ENCODE assay signal across 1 cellular context in the genomic region with DNA sequence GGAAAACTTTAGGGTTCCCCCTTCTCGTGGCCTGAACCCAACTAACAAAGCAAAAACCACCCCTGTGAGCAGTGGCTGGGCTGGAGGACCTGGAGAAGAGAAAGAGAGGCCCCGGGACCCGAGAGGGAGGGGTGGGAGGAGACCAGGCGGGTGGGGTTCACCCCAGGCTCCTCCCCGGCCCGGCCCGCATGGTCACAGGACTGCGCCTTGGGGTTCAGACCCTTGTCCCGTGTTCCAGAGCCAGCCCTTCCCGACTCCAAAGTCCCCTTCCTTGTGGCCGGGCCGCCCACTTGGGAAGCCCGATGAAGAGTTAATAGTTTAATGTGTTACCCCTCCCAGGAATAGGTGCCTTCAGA.
TF ChIP-seq lines count a peak whose summit lies in the region.

No MANE protein-coding gene starts in this region.

TF ChIP-seq in WTC11, 78 proteins besides CTCF, POLR2A, EP300 and RAD21 (continued from another document):
- TF ChIP-seq, protein P1, sequence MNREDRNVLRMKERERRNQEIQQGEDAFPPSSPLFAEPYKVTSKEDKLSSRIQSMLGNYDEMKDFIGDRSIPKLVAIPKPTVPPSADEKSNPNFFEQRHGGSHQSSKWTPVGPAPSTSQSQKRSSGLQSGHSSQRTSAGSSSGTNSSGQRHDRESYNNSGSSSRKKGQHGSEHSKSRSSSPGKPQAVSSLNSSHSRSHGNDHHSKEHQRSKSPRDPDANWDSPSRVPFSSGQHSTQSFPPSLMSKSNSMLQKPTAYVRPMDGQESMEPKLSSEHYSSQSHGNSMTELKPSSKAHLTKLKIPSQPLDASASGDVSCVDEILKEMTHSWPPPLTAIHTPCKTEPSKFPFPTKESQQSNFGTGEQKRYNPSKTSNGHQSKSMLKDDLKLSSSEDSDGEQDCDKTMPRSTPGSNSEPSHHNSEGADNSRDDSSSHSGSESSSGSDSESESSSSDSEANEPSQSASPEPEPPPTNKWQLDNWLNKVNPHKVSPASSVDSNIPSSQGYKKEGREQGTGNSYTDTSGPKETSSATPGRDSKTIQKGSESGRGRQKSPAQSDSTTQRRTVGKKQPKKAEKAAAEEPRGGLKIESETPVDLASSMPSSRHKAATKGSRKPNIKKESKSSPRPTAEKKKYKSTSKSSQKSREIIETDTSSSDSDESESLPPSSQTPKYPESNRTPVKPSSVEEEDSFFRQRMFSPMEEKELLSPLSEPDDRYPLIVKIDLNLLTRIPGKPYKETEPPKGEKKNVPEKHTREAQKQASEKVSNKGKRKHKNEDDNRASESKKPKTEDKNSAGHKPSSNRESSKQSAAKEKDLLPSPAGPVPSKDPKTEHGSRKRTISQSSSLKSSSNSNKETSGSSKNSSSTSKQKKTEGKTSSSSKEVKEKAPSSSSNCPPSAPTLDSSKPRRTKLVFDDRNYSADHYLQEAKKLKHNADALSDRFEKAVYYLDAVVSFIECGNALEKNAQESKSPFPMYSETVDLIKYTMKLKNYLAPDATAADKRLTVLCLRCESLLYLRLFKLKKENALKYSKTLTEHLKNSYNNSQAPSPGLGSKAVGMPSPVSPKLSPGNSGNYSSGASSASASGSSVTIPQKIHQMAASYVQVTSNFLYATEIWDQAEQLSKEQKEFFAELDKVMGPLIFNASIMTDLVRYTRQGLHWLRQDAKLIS (CRISPR knock-in tag; IDR thresholded peaks at IDR 0.05; ENCODE audit: borderline replicate concordance) = no peak
- no peak for TF ChIP-seq SP1 (CRISPR knock-in tag; conservative IDR thresholded peaks at IDR 0.05)
- TF ChIP-seq, protein P2, sequence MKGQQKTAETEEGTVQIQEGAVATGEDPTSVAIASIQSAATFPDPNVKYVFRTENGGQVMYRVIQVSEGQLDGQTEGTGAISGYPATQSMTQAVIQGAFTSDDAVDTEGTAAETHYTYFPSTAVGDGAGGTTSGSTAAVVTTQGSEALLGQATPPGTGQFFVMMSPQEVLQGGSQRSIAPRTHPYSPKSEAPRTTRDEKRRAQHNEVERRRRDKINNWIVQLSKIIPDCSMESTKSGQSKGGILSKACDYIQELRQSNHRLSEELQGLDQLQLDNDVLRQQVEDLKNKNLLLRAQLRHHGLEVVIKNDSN (CRISPR knock-in tag; IDR thresholded peaks at IDR 0.05) = no peak
- no peak for TF ChIP-seq GABPB1 (CRISPR knock-in tag; IDR thresholded peaks at IDR 0.05)
- no peak for TF ChIP-seq SMAD4 (CRISPR knock-in tag; IDR thresholded peaks at IDR 0.05)
- no peak for TF ChIP-seq FOXJ3 (CRISPR knock-in tag; IDR thresholded peaks at IDR 0.05; ENCODE audit: borderline replicate concordance)
- TF ChIP-seq, protein P3, sequence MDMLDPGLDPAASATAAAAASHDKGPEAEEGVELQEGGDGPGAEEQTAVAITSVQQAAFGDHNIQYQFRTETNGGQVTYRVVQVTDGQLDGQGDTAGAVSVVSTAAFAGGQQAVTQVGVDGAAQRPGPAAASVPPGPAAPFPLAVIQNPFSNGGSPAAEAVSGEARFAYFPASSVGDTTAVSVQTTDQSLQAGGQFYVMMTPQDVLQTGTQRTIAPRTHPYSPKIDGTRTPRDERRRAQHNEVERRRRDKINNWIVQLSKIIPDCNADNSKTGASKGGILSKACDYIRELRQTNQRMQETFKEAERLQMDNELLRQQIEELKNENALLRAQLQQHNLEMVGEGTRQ (CRISPR knock-in tag; IDR thresholded peaks at IDR 0.05) = no peak
- no peak for TF ChIP-seq ZBTB21 (CRISPR knock-in tag; IDR thresholded peaks at IDR 0.05; ENCODE audit: borderline replicate concordance)
